In the genomic region with DNA sequence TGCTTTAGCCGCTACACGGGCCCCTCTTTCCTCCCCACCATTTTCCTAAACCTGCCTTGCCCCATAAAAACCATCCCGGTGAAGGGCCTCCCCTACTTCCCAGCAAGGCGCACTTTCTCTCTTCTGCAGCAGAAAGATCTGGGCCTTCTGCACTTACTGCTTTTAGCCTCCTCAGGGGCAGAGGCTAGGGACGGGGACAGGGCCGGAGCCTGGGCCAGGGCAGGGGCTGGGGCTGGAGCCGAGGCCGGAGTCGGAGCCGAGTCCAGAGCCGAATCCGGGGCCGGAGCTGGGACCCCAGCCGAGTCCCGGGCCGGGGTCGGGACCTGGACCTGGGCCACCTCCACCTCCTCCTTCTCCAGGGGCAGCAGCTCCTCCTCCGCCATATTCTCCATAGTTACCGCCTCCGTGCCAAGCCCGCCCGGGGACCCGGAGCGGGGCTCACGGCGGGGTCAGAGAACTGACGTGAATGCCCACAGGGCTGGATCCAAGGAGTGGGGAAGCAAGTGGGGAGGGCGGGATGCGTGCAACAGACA, we compare ENCODE assay signal across 8 cellular contexts. TPM values are rescaled to one million over a fixed set of nuclear protein-coding genes. Genes with fewer than 3 reads are reported as not detected.
DNase-seq lines count a peak whose midpoint lies in the region; ATAC-seq and TF ChIP-seq lines count a peak whose summit lies in the region.

No MANE protein-coding gene starts in this region.

- H3K9ac ChIP-seq in OCI-LY3 (ENCODE audit: low read length) (peak overlapping the region; percentile 91), mesendoderm (ENCODE audit: low read length) (peak overlapping the region; percentile 96)

- H3K27me3 ChIP-seq in OCI-LY3 (ENCODE audit: low read depth, low read length) (no peaks in the 10 kb centered on the region), mesendoderm (ENCODE audit: insufficient read depth, low read length, poor library complexity) (no peaks in the 10 kb centered on the region)

- no peak for TF ChIP-seq CTCF in 22Rv1 (IDR thresholded peaks at IDR 0.05)
- no peak for TF ChIP-seq CTCF in OCI-LY3 (IDR thresholded peaks at IDR 0.05; ENCODE audit: low read depth, low read length)
- TF ChIP-seq CTCF in coronary artery (IDR thresholded peaks at IDR 0.05): no peak
- TF ChIP-seq CTCF in type B pancreatic cell (conservative IDR thresholded peaks at IDR 0.05): no peak

- H3K79me1 ChIP-seq in mesendoderm (ENCODE audit: low read length): no peaks in the 10 kb centered on the region

- peaks cover 23% of the 10 kb centered on the region for H3K79me2 ChIP-seq in OCI-LY3 (ENCODE audit: low read length)
- no peaks in the 10 kb centered on the region for H3K79me2 ChIP-seq in mesendoderm (ENCODE audit: control insufficient read depth, insufficient read depth, low read length)

- no peaks in the 10 kb centered on the region for H3K27me3 Mint-ChIP-seq in type B pancreatic cell

- DNase-seq in coronary artery (ENCODE audit: low spot score) (no peak), mesendoderm (peak; percentile 68), type B pancreatic cell (ENCODE audit: extremely low spot score, unreplicated experiment) (peak; percentile 75), NCI-H2029 treated with DMSO at 0.1 percent for 48 hours (lab: John Stamatoyannopoulos, UW) (no peak)

- H4K20me1 ChIP-seq in OCI-LY3 (ENCODE audit: insufficient read depth, low read length): no peaks in the 10 kb centered on the region

- no peaks in the 10 kb centered on the region for H3K9me3 ChIP-seq in OCI-LY3 (ENCODE audit: insufficient read depth, low read length)

- H3K56ac ChIP-seq in mesendoderm (ENCODE audit: low read length): peak overlapping the region; percentile 97

- no peak overlapping the region for H3K4ac ChIP-seq in mesendoderm (ENCODE audit: low read depth, low read length)

- no peak overlapping the region for H3K23ac ChIP-seq in mesendoderm (ENCODE audit: low read length)

- H3K27ac Mint-ChIP-seq in type B pancreatic cell: peak overlapping the region; percentile 97

- H4K8ac ChIP-seq in mesendoderm (ENCODE audit: low read depth, low read length): peak overlapping the region; percentile 90

- peaks cover 3% of the 10 kb centered on the region for H3K36me3 Mint-ChIP-seq in type B pancreatic cell

- H3K36me3 ChIP-seq in OCI-LY3 (replicated peaks; ENCODE audit: low read depth, low read length) (no peaks in the 10 kb centered on the region), mesendoderm (ENCODE audit: control insufficient read depth, insufficient read depth, low read length) (no peaks in the 10 kb centered on the region)

- no peak overlapping the region for H2BK5ac ChIP-seq in mesendoderm (ENCODE audit: low read length)

- ATAC-seq in GM18502 (IDR thresholded peaks at IDR 0.05; ENCODE audit: poor library complexity, unreplicated experiment): peak; percentile 37
- ATAC-seq in HG02938 (IDR thresholded peaks at IDR 0.05; ENCODE audit: unreplicated experiment): peak; percentile 17

- H2AFZ ChIP-seq in OCI-LY3 (ENCODE audit: low read depth, low read length): peak overlapping the region; percentile 60

- H3K4me1 Mint-ChIP-seq in type B pancreatic cell (ENCODE audit: unreplicated experiment): peaks cover 24% of the 10 kb centered on the region

- H3K27ac ChIP-seq in 22Rv1 (peak overlapping the region; percentile 91), OCI-LY3 (ENCODE audit: low read length) (peak overlapping the region; percentile 73), coronary artery (peak overlapping the region; percentile 96 to 98), mesendoderm (ENCODE audit: low read depth, low read length) (peak overlapping the region; percentile 85)

- H2AK5ac ChIP-seq in mesendoderm (ENCODE audit: low read length): no peak overlapping the region

- H2BK15ac ChIP-seq in mesendoderm (replicated peaks; ENCODE audit: low read depth): no peak overlapping the region

- H3K4me2 ChIP-seq in OCI-LY3 (ENCODE audit: low read length): peak overlapping the region; percentile 77
- peak overlapping the region; percentile 47 for H3K4me2 ChIP-seq in mesendoderm (ENCODE audit: low read length)

- H3K4me3 ChIP-seq in OCI-LY3 (ENCODE audit: low read length): peak overlapping the region; percentile 83
- H3K4me3 ChIP-seq in coronary artery: peak overlapping the region; percentile 85
- peak overlapping the region; percentile 95 for H3K4me3 ChIP-seq in mesendoderm (ENCODE audit: low read length)

- no peaks in the 10 kb centered on the region for H3K9me3 Mint-ChIP-seq in type B pancreatic cell

- H4K5ac ChIP-seq in mesendoderm (ENCODE audit: low read length): no peak overlapping the region

- no CpG with 5 or more reads among the region's 29 CpGs for WGBS in mesendoderm (ENCODE audit: extremely low coverage, insufficient coverage, low lambda C conversion rate)

- no peak overlapping the region for H2BK120ac ChIP-seq in mesendoderm (ENCODE audit: low read depth, low read length)

- H3K4me3 Mint-ChIP-seq in type B pancreatic cell: peak overlapping the region; percentile 98

- H3K18ac ChIP-seq in mesendoderm (ENCODE audit: low read length): no peak overlapping the region

- H3K4me1 ChIP-seq in OCI-LY3 (ENCODE audit: low read length) (peaks cover 22% of the 10 kb centered on the region), mesendoderm (ENCODE audit: control insufficient read depth, low read depth, low read length) (no peaks in the 10 kb centered on the region)

RNA-seq across cellular contexts. Expression of gene TRMT1L, which starts 0.4 kb away (rescaled TPM):
- 9.9 TPM for polyA plus RNA-seq in mesendoderm (2013, experiment 1 of 2)
- polyA plus RNA-seq in mesendoderm (2013, experiment 2 of 2): 10.1 TPM
- 20.8 and 21.6 TPM in 2 replicates for total RNA-seq in type B pancreatic cell (ENCODE audit: low replicate concordance)

RNA-seq across cellular contexts. Expression of gene SWT1, which starts 0.6 kb away (rescaled TPM):
- 2.9 TPM for polyA plus RNA-seq in mesendoderm (2013, experiment 1 of 2)
- 2.7 TPM for polyA plus RNA-seq in mesendoderm (2013, experiment 2 of 2)
- total RNA-seq in type B pancreatic cell (ENCODE audit: low replicate concordance): 4.4 and 6.2 TPM in 2 replicates

Comparison
In these comparisons a context has a peak if more than half of its experiments do, and no peak if none do; other contexts are left out.
1. DNase-seq: peak in mesendoderm (single experiment) and type B pancreatic cell (single experiment); none in coronary artery (single experiment) and NCI-H2029 treated with DMSO at 0.1 percent for 48 hours (single experiment).
2. Peak in every context shown above with its lines, with median percentiles within 50 percentile points of each other: H3K27ac ChIP-seq and H3K4me3 ChIP-seq.